In genomic region chr6:19749722-19750121, GRCh38 we compare ENCODE assay signal across 28 cellular contexts.
"Had no signal": no experiment of that assay in that cellular context is flagged by ENCODE, and none has a peak within 500 bp of the region (broad histone marks: within the 10 kb centered on the region; RNA-seq: fewer than 3 reads in every experiment).

No MANE protein-coding gene starts in this region.

- ATAC-seq: naive thymus-derived CD8-positive, alpha-beta T cell; natural killer cell treated with Interleukin-12 subunit alpha and Interleukin-12 subunit beta and Interleukin-15 and Interleukin-18, amount 100 ng/mL, for 72 hours; psoas muscle; right cardiac atrium; sciatic nerve; stimulated activated effector memory CD8-positive, alpha-beta T cell treated with anti-CD3 and anti-CD28 coated beads, Interleukin-12 subunit alpha, Interleukin-12 subunit beta, amount 100 ng/mL, for 72 hours; stimulated activated naive B cell treated with anti-CD40 and anti-IgM and Interleukin-4, amounts not matched to agents 10 μg/mL and 1 μg/mL and 100 μg/mL, for 72 hours had no signal

- H3K9ac ChIP-seq: parathyroid adenoma had no signal

- DNase-seq: naive B cell; naive thymus-derived CD8-positive, alpha-beta T cell; nephron progenitor cell; occipital lobe; ovary; posterior cingulate gyrus; psoas muscle; right cardiac atrium; spleen; stimulated activated CD4-positive, alpha-beta T cell treated with anti-CD3 and anti-CD28 coated beads, Interleukin-15, amount 100 ng/mL, for 24 hours; stimulated activated CD4-positive, alpha-beta T cell treated with anti-CD3 and anti-CD28 coated beads, Interleukin-2, amount 100 ng/mL, for 24 hours; stimulated activated CD4-positive, alpha-beta T cell treated with anti-CD3 and anti-CD28 coated beads, Interleukin-2, amount 100 ng/mL, for 48 hours; stimulated activated CD4-positive, alpha-beta T cell treated with anti-CD3 and anti-CD28 coated beads, Interleukin-4, amount 100 ng/mL, for 24 hours; stimulated activated naive B cell treated with anti-CD40 and anti-IgM and Interleukin-4, amounts not matched to agents 10 μg/mL and 1 μg/mL and 100 μg/mL, for 72 hours; stimulated activated naive CD4-positive, alpha-beta T cell treated with Interleukin-2 at 50 U/mL for 16 hours; stomach; thyroid gland; trophoblast cell; upper lobe of left lung had no signal

- H2AFZ ChIP-seq: parathyroid adenoma had no signal

- H3K27ac ChIP-seq: ovary, parathyroid adenoma, psoas muscle, skin epidermis, spleen, stomach, thoracic aorta, thyroid gland, tibial nerve, upper lobe of left lung had no signal

- H3K36me3 ChIP-seq: ovary, spleen, stomach, thoracic aorta, thyroid gland, tibial nerve, upper lobe of left lung had no signal

- FAIRE-seq: urothelium cell line had no signal

- H3K4me2 ChIP-seq: smooth muscle cell had no signal

- H3K27me3 ChIP-seq: ovary, spleen, stomach, thyroid gland, tibial nerve, upper lobe of left lung had no signal

- H3K79me2 ChIP-seq: parathyroid adenoma had no signal

- H3K9me3 ChIP-seq: ovary, psoas muscle, spleen, stomach, thoracic aorta, thyroid gland, tibial nerve, upper lobe of left lung had no signal

- H3K4me1 ChIP-seq: parathyroid adenoma, psoas muscle, spleen, stomach, thyroid gland, tibial nerve, upper lobe of left lung had no signal

- H3K4me3 ChIP-seq: ovary, psoas muscle, skin epidermis, smooth muscle cell, spleen, stomach, thoracic aorta, thyroid gland, tibial nerve, upper lobe of left lung had no signal
